1 cellular context compared by ENCODE assay signal in genomic region chr1:2049517-2050481, GRCh38.
TF ChIP-seq lines count a peak whose summit lies in the region.

PRKCZ (plus strand) TSS chr1:2050411; CDS start chr1:2050631, 220 bp downstream.

TF ChIP-seq in HepG2, 621 proteins besides CTCF, POLR2A, EP300 and RAD21 (continued from another document and continues in another):
- TF ChIP-seq TRAFD1 (CRISPR knock-in tag; IDR thresholded peaks at IDR 0.05; ENCODE audit: borderline replicate concordance) (no peak), ZNF326 (CRISPR knock-in tag; IDR thresholded peaks at IDR 0.05; ENCODE audit: borderline replicate concordance) (no peak), NFE2L1 (CRISPR knock-in tag; IDR thresholded peaks at IDR 0.05; ENCODE audit: borderline replicate concordance) (no peak), SALL2 (CRISPR knock-in tag; IDR thresholded peaks at IDR 0.05) (no peak), LCORL (IDR thresholded peaks at IDR 0.05) (no peak), LCORL (CRISPR knock-in tag; IDR thresholded peaks at IDR 0.05) (peak; percentile 11; the same call in 1 of the 2 replicates), ZNF17 (CRISPR knock-in tag; IDR thresholded peaks at IDR 0.05) (0 out of 2 replicates have a peak, but pooled peaks have one; percentile 37), ATF2 (CRISPR knock-in tag; IDR thresholded peaks at IDR 0.05) (no peak), ZFYVE20 (CRISPR knock-in tag; IDR thresholded peaks at IDR 0.05; ENCODE audit: borderline replicate concordance, low read depth) (0 out of 2 replicates have a peak, but pooled peaks have one; percentile 19), BCL6 (CRISPR knock-in tag; IDR thresholded peaks at IDR 0.05) (peak; percentile 73), ZNF687 (CRISPR knock-in tag; IDR thresholded peaks at IDR 0.05) (peak; percentile 90), ZBTB43 (CRISPR knock-in tag; conservative IDR thresholded peaks at IDR 0.05) (no peak), ARID5B (CRISPR knock-in tag; IDR thresholded peaks at IDR 0.05) (no peak; the same call in 1 of the 2 replicates), THAP9 (CRISPR knock-in tag; IDR thresholded peaks at IDR 0.05; ENCODE audit: borderline replicate concordance) (peak; percentile 76; the same call in 1 of the 2 replicates), POGZ (CRISPR knock-in tag; IDR thresholded peaks at IDR 0.05) (peak; percentile 66; the same call in 1 of the 2 replicates), ZBED4 (CRISPR knock-in tag; IDR thresholded peaks at IDR 0.05; ENCODE audit: borderline replicate concordance) (0 out of 2 replicates have a peak, but pooled peaks have one; percentile 9), KDM6A (CRISPR knock-in tag; IDR thresholded peaks at IDR 0.05; ENCODE audit: low read depth) (no peak), NFAT5 (CRISPR knock-in tag; IDR thresholded peaks at IDR 0.05) (no peak), ZNF784 (CRISPR knock-in tag; IDR thresholded peaks at IDR 0.05; ENCODE audit: borderline replicate concordance) (0 out of 2 replicates have a peak, but pooled peaks have one; percentile 6), NFE2L2 (IDR thresholded peaks at IDR 0.05; ENCODE audit: low read length) (no peak), SETDB1 (CRISPR knock-in tag; IDR thresholded peaks at IDR 0.05; ENCODE audit: borderline replicate concordance) (no peak), RFXANK (CRISPR knock-in tag; IDR thresholded peaks at IDR 0.05) (peak; percentile 83), YEATS2 (CRISPR knock-in tag; IDR thresholded peaks at IDR 0.05; ENCODE audit: borderline replicate concordance) (0 out of 2 replicates have a peak, but pooled peaks have one; percentile 47)
